14 cellular contexts compared by ENCODE assay signal in the genomic region with DNA sequence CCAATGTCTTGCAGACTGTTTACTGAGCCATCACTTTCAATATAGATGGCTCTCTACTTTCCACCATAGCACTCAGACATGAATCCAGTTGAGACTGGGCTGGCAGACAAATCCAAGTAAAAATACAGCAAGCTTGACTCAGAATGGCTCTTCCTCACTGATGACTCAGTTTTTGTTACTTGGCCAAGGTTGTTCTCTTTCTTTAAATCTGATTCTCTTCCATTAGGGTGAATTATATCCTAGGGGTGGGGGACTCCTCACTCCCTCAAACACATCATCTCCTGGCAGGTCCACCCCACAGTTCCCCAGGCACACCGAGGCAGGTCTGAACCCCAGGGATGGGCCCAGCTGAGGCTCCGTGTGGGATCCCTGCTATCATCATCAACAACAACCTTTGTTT.
DNase-seq lines count a peak whose midpoint lies in the region; ATAC-seq and TF ChIP-seq lines count a peak whose summit lies in the region.
"Had no signal": no experiment of that assay in that cellular context is flagged by ENCODE, and none has a peak within 500 bp of the region (broad histone marks: within the 10 kb centered on the region; RNA-seq: fewer than 3 reads in every experiment).

No MANE protein-coding gene starts in this region.

- H3K4ac ChIP-seq in mesenchymal stem cell (ENCODE audit: low read depth in 1 of 2, low read length in 2 of 2), result no peak overlapping the region

- H3K18ac ChIP-seq in mesenchymal stem cell (ENCODE audit: low read depth in 1 of 2, low read length in 2 of 2), result no peak overlapping the region

- H3K36me3 ChIP-seq in mesenchymal stem cell (ENCODE audit: control insufficient read depth in 1 of 2, insufficient read depth in 2 of 2, low read depth in 1 of 2, low read length in 2 of 2), result no peaks in the 10 kb centered on the region
- H3K36me3 ChIP-seq: colonic mucosa, gastroesophageal sphincter had no signal

- H4K91ac ChIP-seq in mesenchymal stem cell (ENCODE audit: low read length), result no peak overlapping the region

- no peak for ATAC-seq in GM21723 (IDR thresholded peaks at IDR 0.05; ENCODE audit: unreplicated experiment)
- ATAC-seq: gastroesophageal sphincter had no signal

- no peaks in the 10 kb centered on the region for H3K9me3 ChIP-seq in AG04450 (ENCODE audit: control insufficient read depth, insufficient read depth, low read length)
- H3K9me3 ChIP-seq in mesenchymal stem cell (ENCODE audit: control insufficient read depth, low read length), result no peaks in the 10 kb centered on the region
- H3K9me3 ChIP-seq: colonic mucosa, gastroesophageal sphincter had no signal

- H2BK120ac ChIP-seq in mesenchymal stem cell (ENCODE audit: low read depth, low read length), result no peak overlapping the region

- POLR2A ChIA-PET in AG04450 (lab: Yijun Ruan, JAX), result interaction anchor here (0.6 to 1.0 kb wide), 3 partner anchors 8 to 25 kb away, joined by 3 read pairs; no protein-coding TSS in a partner anchor

- H3K4me3 ChIP-seq in AG04450 (ENCODE audit: low read depth, low read length), result no peak overlapping the region
- no peak overlapping the region for H3K4me3 ChIP-seq in cardiac fibroblast (replicated peaks in 1 of 2; ENCODE audit: low read depth in 2 of 2, low read length in 2 of 2)
- no peak overlapping the region for H3K4me3 ChIP-seq in mesenchymal stem cell (ENCODE audit: insufficient read depth in 1 of 2, low read depth in 1 of 2, low read length in 2 of 2)
- H3K4me3 ChIP-seq: colonic mucosa, gastroesophageal sphincter had no signal

- H2AFZ ChIP-seq in mesenchymal stem cell (ENCODE audit: low read depth, low read length), result no peak overlapping the region

- H3K27ac ChIP-seq in AG04450 (ENCODE audit: low read depth, low read length), result peak overlapping the region; percentile 49
- no peak overlapping the region for H3K27ac ChIP-seq in mesenchymal stem cell (ENCODE audit: low read length, poor library complexity, severe bottlenecking)
- H3K27ac ChIP-seq: colonic mucosa, gastroesophageal sphincter had no signal

- no peak for TF ChIP-seq CTCF in AG04450 (IDR thresholded peaks at IDR 0.05; ENCODE audit: low read depth, low read length)
- no peak for TF ChIP-seq CTCF in cardiac fibroblast (IDR thresholded peaks at IDR 0.05; ENCODE audit: low read depth, low read length)

- H3K27me3 ChIP-seq in AG04450 (ENCODE audit: control insufficient read depth, insufficient read depth, low read length) (no peaks in the 10 kb centered on the region), mesenchymal stem cell (ENCODE audit: control insufficient read depth in 1 of 2, insufficient read depth in 1 of 2, low read length in 2 of 2) (no peaks in the 10 kb centered on the region)
- H3K27me3 ChIP-seq: colonic mucosa, gastroesophageal sphincter had no signal

- no peak overlapping the region for H4K8ac ChIP-seq in mesenchymal stem cell (ENCODE audit: low read length)

- CTCF ChIA-PET in AG04450 (lab: Charles Lee), result no interaction called here

- no peak overlapping the region for H3K14ac ChIP-seq in mesenchymal stem cell (ENCODE audit: low read length in 2 of 2)

- peaks cover 1% of the 10 kb centered on the region for H3K4me1 ChIP-seq in mesenchymal stem cell (ENCODE audit: control insufficient read depth, insufficient read depth, low read depth, low read length)
- H3K4me1 ChIP-seq: colonic mucosa had no signal

- 100% methylated on average over 1 of the region's 2 CpGs for WGBS in mesenchymal stem cell

- no peak overlapping the region for H2BK15ac ChIP-seq in mesenchymal stem cell (ENCODE audit: low read depth, poor library complexity, severe bottlenecking)

- H3K9ac ChIP-seq in mesenchymal stem cell (ENCODE audit: low read length), result peak overlapping the region; percentile 38

- H3K79me1 ChIP-seq in mesenchymal stem cell (replicated peaks; ENCODE audit: low read length, poor library complexity, severe bottlenecking), result no peaks in the 10 kb centered on the region

- H3K4me2 ChIP-seq in mesenchymal stem cell (ENCODE audit: low read length, poor library complexity, severe bottlenecking), result no peak overlapping the region

- no peak overlapping the region for H3K23ac ChIP-seq in mesenchymal stem cell (ENCODE audit: low read length in 2 of 2)

- H2BK5ac ChIP-seq in mesenchymal stem cell (ENCODE audit: low read depth, low read length, poor library complexity, severe bottlenecking), result no peak overlapping the region

- no peak overlapping the region for H2BK12ac ChIP-seq in mesenchymal stem cell (ENCODE audit: low read length in 2 of 2)

- DNase-seq in AG04450 (ENCODE audit: low read depth, low spot score), result peak; percentile 46
- peak; percentile 78 for DNase-seq in M059J (ENCODE audit: low read depth)
- peak; percentile 41 to 66 for DNase-seq in cardiac fibroblast (ENCODE audit: low read depth in 2 of 2)
- peak; percentile 21 for DNase-seq in mesenchymal stem cell
- no peak for DNase-seq in NCI-H1694 (lab: John Stamatoyannopoulos, UW)
- no peak for DNase-seq in NOMO-1 (lab: John Stamatoyannopoulos, UW; ENCODE audit: unreplicated experiment in 2 of 2)
- DNase-seq in SIG-M5 (lab: John Stamatoyannopoulos, UW), result no peak
- DNase-seq: 8988T; activated CD4-positive, alpha-beta memory T cell treated with anti-CD3 and anti-CD28 coated beads for 36 hours; activated effector memory CD4-positive, alpha-beta T cell treated with anti-CD3 and anti-CD28 coated beads, Interleukin-2, amount 50 U/mL, for 16 hours; colonic mucosa; naive B cell had no signal

- H2AK5ac ChIP-seq in mesenchymal stem cell (ENCODE audit: low read length, severe bottlenecking), result no peak overlapping the region

Comparison
In these comparisons a context has a peak if more than half of its experiments do, and no peak if none do; other contexts are left out.
1. DNase-seq: peak in AG04450 (single experiment), M059J (single experiment), cardiac fibroblast (2 of 2) and mesenchymal stem cell (single experiment); none in NCI-H1694 (single experiment), NOMO-1 (0 of 2) and SIG-M5 (single experiment).